Comparison of ENCODE assay signal across 9 cellular contexts in genomic region chr7:50664461-50664922, GRCh38.
DNase-seq lines count a peak whose midpoint lies in the region; ATAC-seq and TF ChIP-seq lines count a peak whose summit lies in the region.
"Had no signal": no experiment of that assay in that cellular context is flagged by ENCODE, and none has a peak within 500 bp of the region (broad histone marks: within the 10 kb centered on the region; RNA-seq: fewer than 3 reads in every experiment).

No MANE protein-coding gene starts in this region.

- H3K36me3 ChIP-seq in iPS-20b (ENCODE audit: insufficient read depth, low read depth, low read length) = peaks cover 68% of the 10 kb centered on the region

- H3K4me1 ChIP-seq in iPS-20b (ENCODE audit: insufficient read depth, low read length) = no peaks in the 10 kb centered on the region

- DNase-seq in stimulated activated CD4-positive, alpha-beta T cell treated with anti-CD3 and anti-CD28 coated beads, Interleukin-1b, Interleukin-23, amount 100 ng/mL, for 48 hours = peak; percentile 17
- no peak for DNase-seq in stimulated activated CD4-positive, alpha-beta T cell treated with anti-CD3 and anti-CD28 coated beads, Interleukin-12 subunit alpha, Interleukin-12 subunit beta, amount 100 ng/mL, for 4 hours
- DNase-seq in T-cell (no peak), NCI-H2107 (lab: John Stamatoyannopoulos, UW) (no peak), left lobe of liver (ENCODE audit: low spot score) (no peak), nephron progenitor cell (no peak)

- H3K4me1 Mint-ChIP-seq in T-cell = peaks cover 41 to 60% (median 56%) of the 10 kb centered on the region in 3 donors
- peaks cover 5% of the 10 kb centered on the region for H3K4me1 Mint-ChIP-seq in nephron progenitor cell

- H3K4me3 Mint-ChIP-seq in T-cell = no peak overlapping the region
- H3K4me3 Mint-ChIP-seq in nephron progenitor cell = no peak overlapping the region
- H3K4me3 Mint-ChIP-seq: activated naive CD4-positive, alpha-beta T cell treated with anti-CD3 and anti-CD28 coated beads, Interleukin-2, amount 50 U/mL, for 24 hours had no signal

- POLR2A ChIA-PET in T-cell (lab: Charles Lee) = no interaction called here

- H3K4me3 ChIP-seq in iPS-20b (ENCODE audit: low read length) = no peak overlapping the region

- H3K27me3 ChIP-seq in iPS-20b (ENCODE audit: insufficient read depth, low read length) = no peaks in the 10 kb centered on the region

- H3K9ac ChIP-seq in iPS-20b (ENCODE audit: low read depth, low read length) = no peak overlapping the region

- H3K9me3 ChIP-seq in iPS-20b (ENCODE audit: insufficient read depth, low read depth, low read length) = no peaks in the 10 kb centered on the region

- peak overlapping the region; percentile 14 for H3K27ac ChIP-seq in iPS-20b (ENCODE audit: low read length)

- no peaks in the 10 kb centered on the region for H3K36me3 Mint-ChIP-seq in T-cell
- peaks cover 46% of the 10 kb centered on the region for H3K36me3 Mint-ChIP-seq in nephron progenitor cell (ENCODE audit: low read depth)

- no peak for TF ChIP-seq CTCF in nephron progenitor cell (IDR thresholded peaks at IDR 0.05)

- CTCF ChIA-PET in T-cell (lab: Charles Lee) = interaction anchor here in 1 of 2 donors (1.0 kb wide), 1 partner anchor 12 kb away, joined by 3 read pairs; no protein-coding TSS in a partner anchor

- ATAC-seq in HG03039 (IDR thresholded peaks at IDR 0.05; ENCODE audit: unreplicated experiment) = peak; percentile 62
- peak in 1 of 4 experiments; percentile 7 for ATAC-seq in T-cell (replicated peaks in 1 of 4)
- no peak for ATAC-seq in left lobe of liver

- peak overlapping the region; percentile 56 to 69 for H3K27ac Mint-ChIP-seq in T-cell
- H3K27ac Mint-ChIP-seq in nephron progenitor cell = no peak overlapping the region
- H3K27ac Mint-ChIP-seq: activated naive CD4-positive, alpha-beta T cell treated with anti-CD3 and anti-CD28 coated beads, Interleukin-2, amount 50 U/mL, for 24 hours had no signal

- H3K9me3 Mint-ChIP-seq in T-cell (no peaks in the 10 kb centered on the region), nephron progenitor cell (no peaks in the 10 kb centered on the region)
- H3K9me3 Mint-ChIP-seq: activated naive CD4-positive, alpha-beta T cell treated with anti-CD3 and anti-CD28 coated beads, Interleukin-2, amount 50 U/mL, for 24 hours had no signal

- H3K27me3 Mint-ChIP-seq in T-cell (no peaks in the 10 kb centered on the region), nephron progenitor cell (ENCODE audit: low read depth, poor library complexity) (no peaks in the 10 kb centered on the region)
- H3K27me3 Mint-ChIP-seq: activated naive CD4-positive, alpha-beta T cell treated with anti-CD3 and anti-CD28 coated beads, Interleukin-2, amount 50 U/mL, for 24 hours had no signal
